1 cellular context compared by ENCODE assay signal in the genomic region with DNA sequence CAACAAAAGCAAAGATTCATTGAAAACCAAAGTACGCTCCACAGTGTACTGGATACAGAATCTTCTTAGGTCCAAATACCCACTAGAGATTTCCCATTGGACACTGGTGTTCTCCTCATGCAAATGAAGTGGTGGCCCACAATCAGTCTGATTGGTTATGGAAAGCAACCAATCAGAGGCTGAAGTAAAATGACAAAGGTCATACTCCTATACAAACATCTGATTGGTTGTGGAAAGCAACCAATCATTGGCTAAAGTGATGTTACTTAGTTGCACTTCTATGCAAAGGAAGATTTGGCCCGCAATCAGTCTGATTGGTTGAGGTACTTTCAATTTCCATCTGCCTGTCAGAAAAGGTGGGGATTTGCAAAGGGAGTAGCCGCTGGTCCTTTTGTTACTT.
TF ChIP-seq lines count a peak whose summit lies in the region.

No MANE protein-coding gene starts in this region.

TF ChIP-seq in GM23338, 12 proteins besides CTCF, POLR2A, EP300 and RAD21 (continued from another document):
- TF ChIP-seq, protein P1, sequence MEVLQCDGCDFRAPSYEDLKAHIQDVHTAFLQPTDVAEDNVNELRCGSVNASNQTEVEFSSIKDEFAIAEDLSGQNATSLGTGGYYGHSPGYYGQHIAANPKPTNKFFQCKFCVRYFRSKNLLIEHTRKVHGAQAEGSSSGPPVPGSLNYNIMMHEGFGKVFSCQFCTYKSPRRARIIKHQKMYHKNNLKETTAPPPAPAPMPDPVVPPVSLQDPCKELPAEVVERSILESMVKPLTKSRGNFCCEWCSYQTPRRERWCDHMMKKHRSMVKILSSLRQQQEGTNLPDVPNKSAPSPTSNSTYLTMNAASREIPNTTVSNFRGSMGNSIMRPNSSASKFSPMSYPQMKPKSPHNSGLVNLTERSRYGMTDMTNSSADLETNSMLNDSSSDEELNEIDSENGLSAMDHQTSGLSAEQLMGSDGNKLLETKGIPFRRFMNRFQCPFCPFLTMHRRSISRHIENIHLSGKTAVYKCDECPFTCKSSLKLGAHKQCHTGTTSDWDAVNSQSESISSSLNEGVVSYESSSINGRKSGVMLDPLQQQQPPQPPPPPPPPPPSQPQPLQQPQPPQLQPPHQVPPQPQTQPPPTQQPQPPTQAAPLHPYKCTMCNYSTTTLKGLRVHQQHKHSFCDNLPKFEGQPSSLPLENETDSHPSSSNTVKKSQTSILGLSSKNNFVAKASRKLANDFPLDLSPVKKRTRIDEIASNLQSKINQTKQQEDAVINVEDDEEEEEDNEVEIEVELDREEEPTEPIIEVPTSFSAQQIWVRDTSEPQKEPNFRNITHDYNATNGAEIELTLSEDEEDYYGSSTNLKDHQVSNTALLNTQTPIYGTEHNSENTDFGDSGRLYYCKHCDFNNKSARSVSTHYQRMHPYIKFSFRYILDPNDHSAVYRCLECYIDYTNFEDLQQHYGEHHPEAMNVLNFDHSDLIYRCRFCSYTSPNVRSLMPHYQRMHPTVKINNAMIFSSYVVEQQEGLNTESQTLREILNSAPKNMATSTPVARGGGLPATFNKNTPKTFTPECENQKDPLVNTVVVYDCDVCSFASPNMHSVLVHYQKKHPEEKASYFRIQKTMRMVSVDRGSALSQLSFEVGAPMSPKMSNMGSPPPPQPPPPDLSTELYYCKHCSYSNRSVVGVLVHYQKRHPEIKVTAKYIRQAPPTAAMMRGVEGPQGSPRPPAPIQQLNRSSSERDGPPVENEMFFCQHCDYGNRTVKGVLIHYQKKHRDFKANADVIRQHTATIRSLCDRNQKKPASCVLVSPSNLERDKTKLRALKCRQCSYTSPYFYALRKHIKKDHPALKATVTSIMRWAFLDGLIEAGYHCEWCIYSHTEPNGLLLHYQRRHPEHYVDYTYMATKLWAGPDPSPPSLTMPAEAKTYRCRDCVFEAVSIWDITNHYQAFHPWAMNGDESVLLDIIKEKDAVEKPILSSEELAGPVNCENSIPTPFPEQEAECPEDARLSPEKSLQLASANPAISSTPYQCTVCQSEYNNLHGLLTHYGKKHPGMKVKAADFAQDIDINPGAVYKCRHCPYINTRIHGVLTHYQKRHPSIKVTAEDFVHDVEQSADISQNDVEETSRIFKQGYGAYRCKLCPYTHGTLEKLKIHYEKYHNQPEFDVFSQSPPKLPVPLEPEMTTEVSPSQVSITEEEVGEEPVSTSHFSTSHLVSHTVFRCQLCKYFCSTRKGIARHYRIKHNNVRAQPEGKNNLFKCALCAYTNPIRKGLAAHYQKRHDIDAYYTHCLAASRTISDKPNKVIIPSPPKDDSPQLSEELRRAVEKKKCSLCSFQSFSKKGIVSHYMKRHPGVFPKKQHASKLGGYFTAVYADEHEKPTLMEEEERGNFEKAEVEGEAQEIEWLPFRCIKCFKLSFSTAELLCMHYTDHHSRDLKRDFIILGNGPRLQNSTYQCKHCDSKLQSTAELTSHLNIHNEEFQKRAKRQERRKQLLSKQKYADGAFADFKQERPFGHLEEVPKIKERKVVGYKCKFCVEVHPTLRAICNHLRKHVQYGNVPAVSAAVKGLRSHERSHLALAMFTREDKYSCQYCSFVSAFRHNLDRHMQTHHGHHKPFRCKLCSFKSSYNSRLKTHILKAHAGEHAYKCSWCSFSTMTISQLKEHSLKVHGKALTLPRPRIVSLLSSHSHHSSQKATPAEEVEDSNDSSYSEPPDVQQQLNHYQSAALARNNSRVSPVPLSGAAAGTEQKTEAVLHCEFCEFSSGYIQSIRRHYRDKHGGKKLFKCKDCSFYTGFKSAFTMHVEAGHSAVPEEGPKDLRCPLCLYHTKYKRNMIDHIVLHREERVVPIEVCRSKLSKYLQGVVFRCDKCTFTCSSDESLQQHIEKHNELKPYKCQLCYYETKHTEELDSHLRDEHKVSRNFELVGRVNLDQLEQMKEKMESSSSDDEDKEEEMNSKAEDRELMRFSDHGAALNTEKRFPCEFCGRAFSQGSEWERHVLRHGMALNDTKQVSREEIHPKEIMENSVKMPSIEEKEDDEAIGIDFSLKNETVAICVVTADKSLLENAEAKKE (CRISPR knock-in tag; IDR thresholded peaks at IDR 0.05) = no peak
- TF ChIP-seq NANOG (IDR thresholded peaks at IDR 0.05; ENCODE audit: borderline replicate concordance) (no peak), ZNF331 (CRISPR knock-in tag; IDR thresholded peaks at IDR 0.05; ENCODE audit: low read depth) (no peak), REST (IDR thresholded peaks at IDR 0.05; ENCODE audit: unreplicated experiment) (no peak), CREB1 (CRISPR knock-in tag; IDR thresholded peaks at IDR 0.05; ENCODE audit: low read depth) (no peak), JUNB (IDR thresholded peaks at IDR 0.05; ENCODE audit: unreplicated experiment) (no peak), STAT1 (IDR thresholded peaks at IDR 0.05; ENCODE audit: unreplicated experiment) (no peak), EZH2 (IDR thresholded peaks at IDR 0.05; ENCODE audit: low read depth, unreplicated experiment) (no peak)
